Comparison of ENCODE assay signal across 1 cellular context in the genomic region with DNA sequence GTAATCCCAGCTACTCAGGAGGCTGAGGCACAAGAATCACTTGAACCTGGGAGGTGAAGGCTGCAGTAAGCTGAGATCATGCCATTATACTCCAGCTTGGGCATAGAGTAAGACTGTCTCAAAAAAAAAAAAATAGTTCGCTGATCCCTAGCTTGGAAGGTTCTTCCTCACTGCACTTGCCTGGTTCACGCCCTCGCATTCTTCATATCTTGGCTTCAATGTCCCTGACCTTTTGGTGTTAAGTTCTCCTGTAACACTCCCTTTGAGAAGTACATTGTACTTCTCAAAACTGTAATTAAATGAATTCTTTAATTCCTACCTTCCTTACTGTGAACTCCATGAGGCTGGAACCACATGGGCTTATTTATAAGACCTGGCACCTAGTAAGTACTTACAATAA.
TF ChIP-seq lines count a peak whose summit lies in the region.

No MANE protein-coding gene starts in this region.

TF ChIP-seq in HepG2, 621 proteins besides CTCF, POLR2A, EP300 and RAD21 (continued from another document):
- TF ChIP-seq ZBTB40 (IDR thresholded peaks at IDR 0.05) (no peak), ZBTB40 (CRISPR knock-in tag; IDR thresholded peaks at IDR 0.05) (no peak), ZBTB8A (CRISPR knock-in tag; IDR thresholded peaks at IDR 0.05; ENCODE audit: borderline replicate concordance, low read depth) (no peak), ZKSCAN8 (CRISPR knock-in tag; IDR thresholded peaks at IDR 0.05; ENCODE audit: borderline replicate concordance) (no peak), PTBP1 (IDR thresholded peaks at IDR 0.05; ENCODE audit: low read depth, low read length, poor library complexity, severe bottlenecking) (no peak), NBN (conservative IDR thresholded peaks at IDR 0.05) (no peak), PHF5A (CRISPR knock-in tag; IDR thresholded peaks at IDR 0.05; ENCODE audit: low read depth, unreplicated experiment) (no peak), SIN3B (IDR thresholded peaks at IDR 0.05; ENCODE audit: low read length) (no peak), ZNF580 (CRISPR knock-in tag; IDR thresholded peaks at IDR 0.05; ENCODE audit: borderline replicate concordance, low read depth) (no peak), ZNF17 (CRISPR knock-in tag; IDR thresholded peaks at IDR 0.05) (no peak), TSC22D2 (CRISPR knock-in tag; IDR thresholded peaks at IDR 0.05; ENCODE audit: borderline replicate concordance) (no peak), ZNF367 (CRISPR knock-in tag; IDR thresholded peaks at IDR 0.05; ENCODE audit: borderline replicate concordance) (no peak), TFE3 (CRISPR knock-in tag; IDR thresholded peaks at IDR 0.05) (no peak), ZNF256 (CRISPR knock-in tag; conservative IDR thresholded peaks at IDR 0.05) (no peak), REXO4 (CRISPR knock-in tag; IDR thresholded peaks at IDR 0.05; ENCODE audit: borderline replicate concordance) (no peak)
- TF ChIP-seq, protein P1, sequence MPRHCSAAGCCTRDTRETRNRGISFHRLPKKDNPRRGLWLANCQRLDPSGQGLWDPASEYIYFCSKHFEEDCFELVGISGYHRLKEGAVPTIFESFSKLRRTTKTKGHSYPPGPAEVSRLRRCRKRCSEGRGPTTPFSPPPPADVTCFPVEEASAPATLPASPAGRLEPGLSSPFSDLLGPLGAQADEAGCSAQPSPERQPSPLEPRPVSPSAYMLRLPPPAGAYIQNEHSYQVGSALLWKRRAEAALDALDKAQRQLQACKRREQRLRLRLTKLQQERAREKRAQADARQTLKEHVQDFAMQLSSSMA (CRISPR knock-in tag; IDR thresholded peaks at IDR 0.05): no peak
